In genomic region chr19:48737360-48737998, GRCh38 we compare ENCODE assay signal across 13 cellular contexts. TPM values are rescaled to one million over a fixed set of nuclear protein-coding genes. Genes with fewer than 3 reads are reported as not detected.
A peak's percentile ranks its signal among the peaks of the same experiment; 100 is the strongest.
DNase-seq lines count a peak whose midpoint lies in the region; ATAC-seq and TF ChIP-seq lines count a peak whose summit lies in the region.
"Had no signal": no experiment of that assay in that cellular context is flagged by ENCODE, and none has a peak within 500 bp of the region (broad histone marks: within the 10 kb centered on the region; RNA-seq: fewer than 3 reads in every experiment).

No MANE protein-coding gene starts in this region.

- H3K4me1 Mint-ChIP-seq in GM23338 (peaks cover 33% of the 10 kb centered on the region), brain (peaks cover 39% of the 10 kb centered on the region)
- peaks cover 3 to 11% of the 10 kb centered on the region in 2 donors for H3K4me1 Mint-ChIP-seq in natural killer cell treated with Interleukin-12 subunit alpha and Interleukin-12 subunit beta and Interleukin-15 and Interleukin-18, amount 100 ng/mL, for 72 hours (ENCODE audit: low read depth in 2 of 2)

- H3K36me3 ChIP-seq in GM23338 (ENCODE audit: insufficient read depth) = no peaks in the 10 kb centered on the region

- peaks cover 26% of the 10 kb centered on the region for H3F3A ChIP-seq in GM23338 (replicated peaks; ENCODE audit: low read depth)

- ATAC-seq in GM23338 (peak; percentile 32), GM19395 (IDR thresholded peaks at IDR 0.05; ENCODE audit: unreplicated experiment) (no peak)
- ATAC-seq in natural killer cell treated with Interleukin-12 subunit alpha and Interleukin-12 subunit beta and Interleukin-15 and Interleukin-18, amount 100 ng/mL, for 72 hours = no peak
- ATAC-seq: stimulated activated effector memory CD8-positive, alpha-beta T cell treated with anti-CD3 and anti-CD28 coated beads, Interleukin-12 subunit alpha, Interleukin-12 subunit beta, amount 100 ng/mL, for 72 hours had no signal

- peaks cover 21% of the 10 kb centered on the region for H3K27me3 ChIP-seq in GM23338 (ENCODE audit: insufficient read depth)

- H3K27ac Mint-ChIP-seq in GM23338 = peak overlapping the region; percentile 78
- peak overlapping the region in 4 of 5 experiments; percentile 62 to 96 (median 79) for H3K27ac Mint-ChIP-seq in brain
- H3K27ac Mint-ChIP-seq in natural killer cell treated with Interleukin-12 subunit alpha and Interleukin-12 subunit beta and Interleukin-15 and Interleukin-18, amount 100 ng/mL, for 72 hours = no peak overlapping the region
- H3K27ac Mint-ChIP-seq: stimulated activated effector memory CD8-positive, alpha-beta T cell treated with anti-CD3 and anti-CD28 coated beads, Interleukin-12 subunit alpha, Interleukin-12 subunit beta, amount 100 ng/mL, for 72 hours had no signal

- TF ChIP-seq CTCF in GM23338 (conservative IDR thresholded peaks at IDR 0.05; ENCODE audit: low read depth in 2 of 2) = no peak
- no peak for TF ChIP-seq CTCF in brain (conservative IDR thresholded peaks at IDR 0.05)

- H3K4me3 Mint-ChIP-seq in GM23338 (peak overlapping the region; percentile 54), brain (peak overlapping the region; percentile 58 to 89 (median 66))
- H3K4me3 Mint-ChIP-seq in natural killer cell treated with Interleukin-12 subunit alpha and Interleukin-12 subunit beta and Interleukin-15 and Interleukin-18, amount 100 ng/mL, for 72 hours = peak overlapping the region; percentile 27

- H3K36me3 Mint-ChIP-seq in GM23338 (ENCODE audit: low read depth) (peaks cover 4% of the 10 kb centered on the region), brain (peaks cover 4% of the 10 kb centered on the region)
- H3K36me3 Mint-ChIP-seq in natural killer cell treated with Interleukin-12 subunit alpha and Interleukin-12 subunit beta and Interleukin-15 and Interleukin-18, amount 100 ng/mL, for 72 hours = no peaks in the 10 kb centered on the region
- H3K36me3 Mint-ChIP-seq: stimulated activated effector memory CD8-positive, alpha-beta T cell treated with anti-CD3 and anti-CD28 coated beads, Interleukin-12 subunit alpha, Interleukin-12 subunit beta, amount 100 ng/mL, for 72 hours had no signal

- H3K9me3 Mint-ChIP-seq in GM23338 = peaks cover 5% of the 10 kb centered on the region
- H3K9me3 Mint-ChIP-seq in brain = peaks cover 0 to 5% (median 3%) of the 10 kb centered on the region in 5 experiments
- no peaks in the 10 kb centered on the region for H3K9me3 Mint-ChIP-seq in natural killer cell treated with Interleukin-12 subunit alpha and Interleukin-12 subunit beta and Interleukin-15 and Interleukin-18, amount 100 ng/mL, for 72 hours
- H3K9me3 Mint-ChIP-seq: stimulated activated effector memory CD8-positive, alpha-beta T cell treated with anti-CD3 and anti-CD28 coated beads, Interleukin-12 subunit alpha, Interleukin-12 subunit beta, amount 100 ng/mL, for 72 hours had no signal

- H4K20me1 ChIP-seq in GM23338 (replicated peaks; ENCODE audit: insufficient read depth) = no peaks in the 10 kb centered on the region

- H3K4me3 ChIP-seq in GM23338 = peak overlapping the region; percentile 51; the same call in 1 of the 2 replicates

- H3K27ac ChIP-seq in GM23338 (ENCODE audit: low read depth) = peak overlapping the region; percentile 79; the same call in 1 of the 2 replicates

- peak overlapping the region; percentile 75 for H3K4me2 ChIP-seq in GM23338

- H3K27me3 Mint-ChIP-seq in GM23338 (ENCODE audit: insufficient read depth, low read depth, poor library complexity) (peaks cover 37% of the 10 kb centered on the region), brain (peaks cover 15% of the 10 kb centered on the region)
- H3K27me3 Mint-ChIP-seq in natural killer cell treated with Interleukin-12 subunit alpha and Interleukin-12 subunit beta and Interleukin-15 and Interleukin-18, amount 100 ng/mL, for 72 hours = peaks cover 6 to 9% of the 10 kb centered on the region in 2 donors

- H3K9me2 ChIP-seq in GM23338 (ENCODE audit: insufficient read depth) = peaks cover 2% of the 10 kb centered on the region; the same call in 1 of the 2 replicates

- H3K4me1 ChIP-seq in GM23338 (ENCODE audit: insufficient read depth) = peaks cover 31% of the 10 kb centered on the region
- H3K4me1 ChIP-seq: parathyroid adenoma had no signal

- no peaks in the 10 kb centered on the region for H3K79me2 ChIP-seq in GM23338 (replicated peaks; ENCODE audit: insufficient read depth)
- H3K79me2 ChIP-seq: parathyroid adenoma had no signal

- DNase-seq in COLO668 (lab: John Stamatoyannopoulos, UW; ENCODE audit: unreplicated experiment) = peak; percentile 11
- DNase-seq in GM23338 (ENCODE audit: low spot score) = peak; percentile 96
- DNase-seq in natural killer cell treated with Interleukin-12 subunit alpha and Interleukin-12 subunit beta and Interleukin-15 and Interleukin-18, amount 100 ng/mL, for 72 hours (ENCODE audit: low spot score) = no peak
- DNase-seq in stimulated activated CD4-positive, alpha-beta T cell treated with anti-CD3 and anti-CD28 coated beads, Interleukin-2, amount 100 ng/mL, for 48 hours = no peak
- no peak for DNase-seq in dedifferentiated amniotic fluid mesenchymal stem cell (ENCODE audit: extremely low spot score)
- DNase-seq: activated gamma-delta T cell treated with Interleukin-2 at 50 U/mL for 16 hours, foreskin fibroblast, SW 1271 had no signal

- H2AFZ ChIP-seq in GM23338 = no peak overlapping the region

TF ChIP-seq in GM23338, 12 proteins besides CTCF, POLR2A, EP300 and RAD21 (continues in another document):
- no peak for TF ChIP-seq EZH2phosphoT487 (IDR thresholded peaks at IDR 0.05; ENCODE audit: unreplicated experiment)
- TF ChIP-seq POLR2AphosphoS5 (IDR thresholded peaks at IDR 0.05; ENCODE audit: low read depth) = peak; percentile 56
- TF ChIP-seq EZH2 (IDR thresholded peaks at IDR 0.05; ENCODE audit: low read depth, unreplicated experiment) = no peak
- TF ChIP-seq STAT1 (IDR thresholded peaks at IDR 0.05; ENCODE audit: unreplicated experiment) = no peak
- no peak for TF ChIP-seq ETS1 (IDR thresholded peaks at IDR 0.05)

RNA-seq across cellular contexts. Expression of gene RASIP1, which starts 2.9 kb away (rescaled TPM):
- 14.8 and 18.0 TPM in 2 replicates for total RNA-seq in GM23338 (2014; rRNA removed; shearing (Covaris generic))
- polyA plus RNA-seq in GM23338 (2016; fragmentation: Nextera tagmentation; extraction: Ambion mirVana) (9.2 and 11.2 TPM in 2 replicates), brain (ENCODE audit: insufficient read depth, low read depth, low replicate concordance) (4.7 TPM)
- under 1 TPM; 0.12 to 0.95 TPM for total RNA-seq in natural killer cell treated with Interleukin-12 subunit alpha and Interleukin-12 subunit beta and Interleukin-15 and Interleukin-18, amount 100 ng/mL, for 72 hours

RNA-seq across cellular contexts. Expression of gene IZUMO1, which starts 9.2 kb away (rescaled TPM):
- 1.7 and 3.5 TPM in 2 replicates for total RNA-seq in GM23338 (2014; rRNA removed; shearing (Covaris generic))
- polyA plus RNA-seq in GM23338 (2016; fragmentation: Nextera tagmentation; extraction: Ambion mirVana) = 1.2 and 1.3 TPM in 2 replicates
- polyA plus RNA-seq in brain (ENCODE audit: insufficient read depth, low read depth, low replicate concordance) = 0.20 TPM
- total RNA-seq in natural killer cell treated with Interleukin-12 subunit alpha and Interleukin-12 subunit beta and Interleukin-15 and Interleukin-18, amount 100 ng/mL, for 72 hours = not detected
- total RNA-seq: M059J had no signal

RNA-seq across cellular contexts. Expression of gene FUT1, which starts 15.0 kb away (rescaled TPM):
- total RNA-seq in GM23338 (2014; rRNA removed; shearing (Covaris generic)) = 20.3 and 20.8 TPM in 2 replicates
- polyA plus RNA-seq in GM23338 (2016; fragmentation: Nextera tagmentation; extraction: Ambion mirVana) = 4.4 and 4.7 TPM in 2 replicates
- 7.9 TPM for polyA plus RNA-seq in brain (ENCODE audit: insufficient read depth, low read depth, low replicate concordance)
- under 1 TPM in 1 of 2 donors, not detected in 1; 0.21 TPM for total RNA-seq in natural killer cell treated with Interleukin-12 subunit alpha and Interleukin-12 subunit beta and Interleukin-15 and Interleukin-18, amount 100 ng/mL, for 72 hours

RNA-seq across cellular contexts. Expression of gene FGF21, which starts 17.8 kb away (rescaled TPM):
- total RNA-seq in GM23338 (2014; rRNA removed; shearing (Covaris generic)) = 1.3 TPM in 1 of 2 replicates, not detected in the other
- polyA plus RNA-seq in GM23338 (2016; fragmentation: Nextera tagmentation; extraction: Ambion mirVana) (0.78 and 1.1 TPM in 2 replicates), brain (ENCODE audit: insufficient read depth, low read depth, low replicate concordance) (3.6 TPM)
- not detected for total RNA-seq in natural killer cell treated with Interleukin-12 subunit alpha and Interleukin-12 subunit beta and Interleukin-15 and Interleukin-18, amount 100 ng/mL, for 72 hours
- total RNA-seq: M059J had no signal

RNA-seq across cellular contexts. Expression of gene MAMSTR, which starts 18.0 kb away (rescaled TPM):
- 0.39 and 1.9 TPM in 2 replicates for total RNA-seq in GM23338 (2014; rRNA removed; shearing (Covaris generic))
- polyA plus RNA-seq in GM23338 (2016; fragmentation: Nextera tagmentation; extraction: Ambion mirVana) (2.0 and 2.5 TPM in 2 replicates), brain (ENCODE audit: insufficient read depth, low read depth, low replicate concordance) (3.6 TPM)
- 1 to 10 TPM; 1.0 to 1.2 TPM for total RNA-seq in natural killer cell treated with Interleukin-12 subunit alpha and Interleukin-12 subunit beta and Interleukin-15 and Interleukin-18, amount 100 ng/mL, for 72 hours

Comparison
In these comparisons a context has a peak if more than half of its experiments do, and no peak if none do; other contexts are left out.
1. DNase-seq: peak in COLO668 (single experiment) and GM23338 (single experiment); none in natural killer cell treated with Interleukin-12 subunit alpha and Interleukin-12 subunit beta and Interleukin-15 and Interleukin-18, amount 100 ng/mL, for 72 hours (single experiment), stimulated activated CD4-positive, alpha-beta T cell treated with anti-CD3 and anti-CD28 coated beads, Interleukin-2, amount 100 ng/mL, for 48 hours (0 of 2) and dedifferentiated amniotic fluid mesenchymal stem cell (single experiment).
2. H3K27ac Mint-ChIP-seq: peak in GM23338 (single experiment) and brain (4 of 5); none in natural killer cell treated with Interleukin-12 subunit alpha and Interleukin-12 subunit beta and Interleukin-15 and Interleukin-18, amount 100 ng/mL, for 72 hours (0 of 2).
3. RNA of gene FUT1, which starts 15.0 kb away (total RNA-seq): 20.3 to 20.8 TPM in GM23338; 0.21 TPM in natural killer cell treated with Interleukin-12 subunit alpha and Interleukin-12 subunit beta and Interleukin-15 and Interleukin-18, amount 100 ng/mL, for 72 hours; every median in the first group is over 10 times any median in the second.
4. Peak in every context shown above with its lines, with median percentiles within 50 percentile points of each other: H3K4me3 Mint-ChIP-seq.